ENCODE assay signal across 26 cellular contexts in the genomic region with DNA sequence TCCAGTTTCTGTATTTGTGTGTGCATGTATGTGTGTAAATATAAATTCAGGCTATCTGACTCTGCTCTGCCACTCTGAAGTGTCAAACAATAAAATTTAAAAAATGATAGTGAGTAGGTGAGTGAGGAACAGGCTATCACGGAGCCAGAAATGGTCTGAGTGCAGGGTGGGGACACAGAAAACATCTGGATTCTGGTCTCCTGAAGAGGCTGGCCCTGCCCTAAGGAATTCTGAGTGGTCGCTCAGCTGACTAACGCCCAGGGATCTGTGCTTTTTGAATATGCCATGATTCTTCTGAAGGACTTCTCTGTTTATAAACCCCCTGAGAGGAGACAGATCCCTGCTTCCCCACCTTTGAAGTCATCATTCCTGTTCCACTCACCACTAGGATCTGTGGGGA.
"Had no signal": no experiment of that assay in that cellular context is flagged by ENCODE, and none has a peak within 500 bp of the region (broad histone marks: within the 10 kb centered on the region; RNA-seq: fewer than 3 reads in every experiment).

No MANE protein-coding gene starts in this region.

- H3K27me3 Mint-ChIP-seq: naive B cell; natural killer cell treated with Interleukin-12 subunit alpha and Interleukin-12 subunit beta and Interleukin-15 and Interleukin-18, amount 100 ng/mL, for 72 hours; stimulated activated memory B cell treated with anti-CD40 and anti-IgM and Interleukin-4, amounts not matched to agents 10 μg/mL and 1 μg/mL and 100 μg/mL, for 72 hours; type B pancreatic cell had no signal

- H3K27me3 ChIP-seq: dorsolateral prefrontal cortex, gastrocnemius medialis, sigmoid colon, testis, tibial artery had no signal

- H3K36me3 Mint-ChIP-seq: immature natural killer cell; naive B cell; natural killer cell treated with Interleukin-12 subunit alpha and Interleukin-12 subunit beta and Interleukin-15 and Interleukin-18, amount 100 ng/mL, for 72 hours; stimulated activated memory B cell treated with anti-CD40 and anti-IgM and Interleukin-4, amounts not matched to agents 10 μg/mL and 1 μg/mL and 100 μg/mL, for 72 hours; type B pancreatic cell had no signal

- H3K27ac ChIP-seq: dorsolateral prefrontal cortex, epithelial cell of prostate, gastrocnemius medialis, heart right ventricle, prostate gland, sigmoid colon, testis, tibial artery had no signal

- H3K4me3 ChIP-seq: dorsolateral prefrontal cortex, gastrocnemius medialis, heart right ventricle, mucosa of descending colon, prostate gland, sigmoid colon, testis, tibial artery had no signal

- ATAC-seq: esophagus mucosa; gastrocnemius medialis; heart right ventricle; left lobe of liver; mucosa of descending colon; natural killer cell treated with Interleukin-12 subunit alpha and Interleukin-12 subunit beta and Interleukin-15 and Interleukin-18, amount 100 ng/mL, for 72 hours; right cardiac atrium; stimulated activated memory B cell treated with anti-CD40 and anti-IgM and Interleukin-4, amounts not matched to agents 10 μg/mL and 1 μg/mL and 100 μg/mL, for 72 hours; stimulated activated naive CD8-positive, alpha-beta T cell treated with anti-CD3 and anti-CD28 coated beads, Interleukin-15, Interleukin-2, amounts not matched to agents 100 U/mL and 50 U/mL, for 24 hours had no signal

- H3K9me3 Mint-ChIP-seq: natural killer cell treated with Interleukin-12 subunit alpha and Interleukin-12 subunit beta and Interleukin-15 and Interleukin-18, amount 100 ng/mL, for 72 hours; type B pancreatic cell had no signal

- H3K9me3 ChIP-seq: gastrocnemius medialis, heart right ventricle, mucosa of descending colon, prostate gland, sigmoid colon, testis, tibial artery had no signal

- H3K4me3 Mint-ChIP-seq: immature natural killer cell; naive B cell; natural killer cell treated with Interleukin-12 subunit alpha and Interleukin-12 subunit beta and Interleukin-15 and Interleukin-18, amount 100 ng/mL, for 72 hours; stimulated activated memory B cell treated with anti-CD40 and anti-IgM and Interleukin-4, amounts not matched to agents 10 μg/mL and 1 μg/mL and 100 μg/mL, for 72 hours; type B pancreatic cell had no signal

- H3K4me1 Mint-ChIP-seq: immature natural killer cell; naive B cell; stimulated activated memory B cell treated with anti-CD40 and anti-IgM and Interleukin-4, amounts not matched to agents 10 μg/mL and 1 μg/mL and 100 μg/mL, for 72 hours had no signal

- H3K4me1 ChIP-seq: gastrocnemius medialis, heart right ventricle, prostate gland, sigmoid colon, testis, tibial artery had no signal

- H3K27ac Mint-ChIP-seq: immature natural killer cell; natural killer cell treated with Interleukin-12 subunit alpha and Interleukin-12 subunit beta and Interleukin-15 and Interleukin-18, amount 100 ng/mL, for 72 hours; stimulated activated memory B cell treated with anti-CD40 and anti-IgM and Interleukin-4, amounts not matched to agents 10 μg/mL and 1 μg/mL and 100 μg/mL, for 72 hours; type B pancreatic cell had no signal

- DNase-seq: central memory CD4-positive, alpha-beta T cell; dorsolateral prefrontal cortex; effector CD4-positive, alpha-beta T cell; foreskin fibroblast; gastrocnemius medialis; heart right ventricle; hippocampal formation; immature natural killer cell; mammary epithelial cell; mucosa of descending colon; naive B cell; nucleus accumbens; right cardiac atrium; sigmoid colon; stimulated activated CD4-positive, alpha-beta T cell treated with anti-CD3 and anti-CD28 coated beads, Interleukin-4, amount 100 ng/mL, for 4 hours; stimulated activated naive CD8-positive, alpha-beta T cell treated with anti-CD3 and anti-CD28 coated beads, Interleukin-15, Interleukin-2, amounts not matched to agents 100 U/mL and 50 U/mL, for 24 hours; substantia nigra; testis; tibial artery had no signal

- H3K36me3 ChIP-seq: gastrocnemius medialis, heart right ventricle, prostate gland, sigmoid colon, tibial artery had no signal
